Comparison of ENCODE assay signal across 25 cellular contexts in genomic region chr4:53518807-53519206, GRCh38.
"Had no signal": no experiment of that assay in that cellular context is flagged by ENCODE, and none has a peak within 500 bp of the region (broad histone marks: within the 10 kb centered on the region; RNA-seq: fewer than 3 reads in every experiment).

No MANE protein-coding gene starts in this region.

- H3K79me2 ChIP-seq: parathyroid adenoma had no signal

- H3K4me1 ChIP-seq: parathyroid adenoma, psoas muscle, right lobe of liver, sigmoid colon, thyroid gland, tibial nerve, upper lobe of right lung, uterus had no signal

- FAIRE-seq: small intestine had no signal

- H3K27me3 ChIP-seq: ovary, right lobe of liver, sigmoid colon, stomach, thyroid gland, tibial nerve, upper lobe of right lung, uterus had no signal

- H3K9me3 ChIP-seq: ovary, psoas muscle, right lobe of liver, sigmoid colon, stomach, thoracic aorta, thyroid gland, tibial nerve, upper lobe of right lung, uterus had no signal

- H2AFZ ChIP-seq: parathyroid adenoma had no signal

- H3K4me3 ChIP-seq: ovary, psoas muscle, right lobe of liver, sigmoid colon, stomach, thoracic aorta, thyroid gland, tibial nerve, upper lobe of right lung, uterus had no signal

- ATAC-seq: naive thymus-derived CD8-positive, alpha-beta T cell; natural killer cell treated with Interleukin-12 subunit alpha and Interleukin-12 subunit beta and Interleukin-15 and Interleukin-18, amount 100 ng/mL, for 72 hours; psoas muscle; right lobe of liver; stimulated activated effector memory CD8-positive, alpha-beta T cell treated with anti-CD3 and anti-CD28 coated beads, Interleukin-12 subunit alpha, Interleukin-12 subunit beta, amount 100 ng/mL, for 72 hours; stimulated activated naive B cell treated with anti-CD40 and anti-IgM and Interleukin-4, amounts not matched to agents 10 μg/mL and 1 μg/mL and 100 μg/mL, for 72 hours; upper lobe of right lung had no signal

- H3K27ac ChIP-seq: ovary, parathyroid adenoma, psoas muscle, right lobe of liver, sigmoid colon, stomach, thoracic aorta, thyroid gland, tibial nerve, upper lobe of right lung, uterus had no signal

- H3K36me3 ChIP-seq: ovary, right lobe of liver, sigmoid colon, stomach, thoracic aorta, thyroid gland, tibial nerve, upper lobe of right lung, uterus had no signal

- H3K9ac ChIP-seq: parathyroid adenoma had no signal

- DNase-seq: naive thymus-derived CD8-positive, alpha-beta T cell; nephron progenitor cell; occipital lobe; ovary; posterior cingulate gyrus; psoas muscle; right cardiac atrium; right lobe of liver; sigmoid colon; small intestine; stimulated activated CD4-positive, alpha-beta T cell treated with anti-CD3 and anti-CD28 coated beads, Interleukin-15, amount 100 ng/mL, for 24 hours; stimulated activated CD4-positive, alpha-beta T cell treated with anti-CD3 and anti-CD28 coated beads, Interleukin-2, amount 100 ng/mL, for 24 hours; stimulated activated CD4-positive, alpha-beta T cell treated with anti-CD3 and anti-CD28 coated beads, Interleukin-2, amount 100 ng/mL, for 48 hours; stimulated activated CD4-positive, alpha-beta T cell treated with anti-CD3 and anti-CD28 coated beads, Interleukin-4, amount 100 ng/mL, for 24 hours; stimulated activated naive B cell treated with anti-CD40 and anti-IgM and Interleukin-4, amounts not matched to agents 10 μg/mL and 1 μg/mL and 100 μg/mL, for 72 hours; stimulated activated naive CD4-positive, alpha-beta T cell treated with Interleukin-2 at 50 U/mL for 16 hours; stomach; thyroid gland; upper lobe of right lung; uterus had no signal
